ENCODE assay signal across 10 cellular contexts in the genomic region with DNA sequence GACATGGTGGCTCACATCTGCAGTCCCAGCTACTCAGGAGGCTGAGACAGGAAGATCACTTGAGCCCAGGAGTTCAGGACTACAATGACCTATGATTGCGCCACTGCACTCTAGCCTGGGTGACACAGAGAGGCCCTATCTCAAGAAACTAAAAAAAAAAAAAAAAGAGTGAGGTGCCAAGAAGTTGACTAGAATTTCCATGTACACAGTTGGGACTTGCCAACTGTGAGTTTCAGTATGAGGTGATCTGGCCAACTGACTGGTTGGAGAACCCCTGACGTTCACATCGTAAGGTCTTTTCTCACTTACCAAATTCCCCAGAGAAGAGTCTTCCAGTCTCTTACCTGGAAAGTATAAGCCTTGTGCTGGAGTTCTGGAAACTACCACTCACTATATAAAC.
DNase-seq lines count a peak whose midpoint lies in the region; ATAC-seq and TF ChIP-seq lines count a peak whose summit lies in the region.
"Had no signal": no experiment of that assay in that cellular context is flagged by ENCODE, and none has a peak within 500 bp of the region (broad histone marks: within the 10 kb centered on the region; RNA-seq: fewer than 3 reads in every experiment).

No MANE protein-coding gene starts in this region.

- H3K36me3 ChIP-seq in HEK293 (ENCODE audit: control insufficient read depth in 2 of 2, insufficient read depth in 1 of 2, low read length in 2 of 2) (peaks cover 0 to 6% of the 10 kb centered on the region in 2 experiments; a peak in 2 of 3 replicates), mucosa of stomach (ENCODE audit: control insufficient read depth, insufficient read depth, low read length) (no peaks in the 10 kb centered on the region)
- H3K36me3 ChIP-seq: thyroid gland had no signal

- peak; percentile 36 to 43 for DNase-seq in activated CD4-positive, alpha-beta T cell treated with anti-CD3 and anti-CD28 coated beads, Interleukin-2, amount 50 U/mL, for 48 hours
- DNase-seq in NCI-H2029 (lab: John Stamatoyannopoulos, UW) = no peak
- DNase-seq: activated naive CD4-positive, alpha-beta T cell treated with Interleukin-2 at 50 U/mL for 16 hours; CD4-positive, alpha-beta T cell; SW 1271; thyroid gland had no signal

- no peak overlapping the region for H3K27ac ChIP-seq in HEK293 (ENCODE audit: extremely low read depth, low read depth, low read length)
- H3K27ac ChIP-seq: thyroid gland had no signal

- H3K9me3 ChIP-seq in HEK293 (ENCODE audit: control insufficient read depth, insufficient read depth, low read depth, low read length) (no peaks in the 10 kb centered on the region), mucosa of stomach (ENCODE audit: control insufficient read depth, low read length) (no peaks in the 10 kb centered on the region)
- H3K9me3 ChIP-seq: thyroid gland had no signal

- H3K27me3 ChIP-seq in mucosa of stomach (ENCODE audit: control insufficient read depth, insufficient read depth, low read length) = no peaks in the 10 kb centered on the region
- H3K27me3 ChIP-seq: thyroid gland had no signal

- CTCF ChIA-PET in HEK293 (lab: Yijun Ruan, JAX) = interaction anchor here (0.6 to 0.8 kb wide), 2 partner anchors 11 to 102 kb away, joined by 3 to 5 read pairs; a partner anchor contains a TSS

- H3K4me3 ChIP-seq in HEK293 (ENCODE audit: low read depth, low read length) = no peak overlapping the region
- no peak overlapping the region for H3K4me3 ChIP-seq in mucosa of stomach (ENCODE audit: low read length)
- H3K4me3 ChIP-seq: thyroid gland had no signal

- peak overlapping the region; percentile 36 for H3K9ac ChIP-seq in mucosa of stomach (ENCODE audit: low read length)

- POLR2A ChIA-PET in HEK293 (lab: Yijun Ruan, JAX) = no interaction called here

- ATAC-seq in HG03565 (IDR thresholded peaks at IDR 0.05; ENCODE audit: unreplicated experiment) = no peak
- ATAC-seq: left lobe of liver had no signal

- no peak for TF ChIP-seq CTCF in HEK293 (tag by site-specific recombination; IDR thresholded peaks at IDR 0.05)

- H3K4me1 ChIP-seq in HEK293 (ENCODE audit: control insufficient read depth, insufficient read depth, low read length) = no peaks in the 10 kb centered on the region
- peaks cover 21% of the 10 kb centered on the region for H3K4me1 ChIP-seq in mucosa of stomach (ENCODE audit: control insufficient read depth, insufficient read depth, low read length)

TF ChIP-seq in HEK293, 187 proteins besides CTCF, POLR2A, EP300 and RAD21:
- TF ChIP-seq ZNF664 (tag by site-specific recombination; IDR thresholded peaks at IDR 0.05) = 0 out of 2 replicates have a peak, but pooled peaks have one; percentile 38
- TF ChIP-seq ZNF175 (tag by site-specific recombination; IDR thresholded peaks at IDR 0.05) = no peak
TF ChIP-seq in HEK293: peak in this region for 1.
